Comparison of ENCODE assay signal across 8 cellular contexts in the genomic region with DNA sequence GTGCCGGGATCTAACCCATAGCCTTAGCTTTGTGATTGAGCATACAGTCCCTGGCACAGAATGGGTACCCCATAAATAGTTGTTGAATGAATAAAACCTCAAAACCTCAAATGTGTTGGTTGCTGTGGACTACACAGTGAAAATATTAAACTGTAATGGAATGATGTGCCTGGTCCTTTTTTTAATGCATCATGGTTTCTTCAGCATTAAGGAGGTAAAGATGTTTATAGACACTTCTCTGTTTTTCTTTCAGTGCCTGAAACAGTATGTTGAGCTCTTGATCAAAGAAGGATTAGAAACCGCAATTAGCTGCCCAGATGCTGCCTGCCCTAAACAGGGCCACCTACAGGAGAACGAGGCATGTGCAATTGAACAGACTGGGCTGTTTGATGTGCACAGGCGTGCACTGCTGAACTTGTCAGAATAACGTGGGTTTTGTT.
A peak's percentile ranks its signal among the peaks of the same experiment; 100 is the strongest.
DNase-seq lines count a peak whose midpoint lies in the region; ATAC-seq, FAIRE-seq and TF ChIP-seq lines count a peak whose summit lies in the region.

No MANE protein-coding gene starts in this region.

- H3K4ac ChIP-seq in mesenchymal stem cell (ENCODE audit: low read depth in 1 of 2, low read length in 2 of 2): no peak overlapping the region

- H3K18ac ChIP-seq in mesenchymal stem cell (ENCODE audit: low read depth in 1 of 2, low read length in 2 of 2): no peak overlapping the region

- H3K27ac Mint-ChIP-seq in astrocyte (ENCODE audit: unreplicated experiment): no peak overlapping the region

- H3K79me2 ChIP-seq in DND-41 (ENCODE audit: insufficient read depth, low read length) (peaks cover 45% of the 10 kb centered on the region), astrocyte (ENCODE audit: insufficient read depth, low read length) (no peaks in the 10 kb centered on the region)

- H4K91ac ChIP-seq in mesenchymal stem cell (ENCODE audit: low read length): no peak overlapping the region

- H3K27ac ChIP-seq in DND-41 (ENCODE audit: low read length) (no peak overlapping the region), astrocyte (ENCODE audit: low read depth, low read length) (peak overlapping the region; percentile 14), mesenchymal stem cell (ENCODE audit: low read length, poor library complexity, severe bottlenecking) (no peak overlapping the region)

- H3K36me3 ChIP-seq in DND-41 (ENCODE audit: insufficient read depth, low read length) (peaks cover 67% of the 10 kb centered on the region), astrocyte (ENCODE audit: insufficient read depth, low read length) (no peaks in the 10 kb centered on the region), mesenchymal stem cell (ENCODE audit: control insufficient read depth in 1 of 2, insufficient read depth in 2 of 2, low read depth in 1 of 2, low read length in 2 of 2) (peaks cover 0 to 4% of the 10 kb centered on the region in 2 experiments)

- H3K4me3 ChIP-seq in DND-41 (ENCODE audit: low read depth in 1 of 2, low read length in 2 of 2): no peak overlapping the region
- no peak overlapping the region for H3K4me3 ChIP-seq in astrocyte (ENCODE audit: insufficient read depth, low read depth, low read length)
- no peak overlapping the region for H3K4me3 ChIP-seq in mesenchymal stem cell (ENCODE audit: insufficient read depth in 1 of 2, low read depth in 1 of 2, low read length in 2 of 2)

- H3K79me1 ChIP-seq in mesenchymal stem cell (replicated peaks; ENCODE audit: low read length, poor library complexity, severe bottlenecking): no peaks in the 10 kb centered on the region

- H3K27me3 ChIP-seq in DND-41 (ENCODE audit: insufficient read depth, low read length, poor library complexity): no peaks in the 10 kb centered on the region
- no peaks in the 10 kb centered on the region for H3K27me3 ChIP-seq in astrocyte (ENCODE audit: insufficient read depth, low read length)
- H3K27me3 ChIP-seq in mesenchymal stem cell (ENCODE audit: control insufficient read depth in 1 of 2, insufficient read depth in 1 of 2, low read length in 2 of 2): no peaks in the 10 kb centered on the region

- H3K9me3 Mint-ChIP-seq in astrocyte (ENCODE audit: unreplicated experiment): no peaks in the 10 kb centered on the region

- H2AK5ac ChIP-seq in mesenchymal stem cell (ENCODE audit: low read length, severe bottlenecking): no peak overlapping the region

- H3K9ac ChIP-seq in DND-41 (ENCODE audit: low read depth, low read length) (no peak overlapping the region), astrocyte (ENCODE audit: low read length) (peak overlapping the region; percentile 26), mesenchymal stem cell (ENCODE audit: low read length) (peak overlapping the region; percentile 57)

- DNase-seq in DND-41: peak; percentile 43
- DNase-seq in NCI-H82 treated with DMSO at 0.1 percent for 48 hours (lab: John Stamatoyannopoulos, UW; ENCODE audit: unreplicated experiment): peak; percentile 88
- DNase-seq in astrocyte (ENCODE audit: low read depth): peak; percentile 75
- peak; percentile 52 for DNase-seq in mesenchymal stem cell
- no peak for DNase-seq in NCI-H1105 treated with DMSO at 0.1 percent for 48 hours (lab: John Stamatoyannopoulos, UW)
- no peak for DNase-seq in NCI-H2227 treated with DMSO at 0.1 percent for 48 hours (lab: John Stamatoyannopoulos, UW)

- no peak overlapping the region for H3K4me3 Mint-ChIP-seq in astrocyte (ENCODE audit: unreplicated experiment)

- no peaks in the 10 kb centered on the region for H3K27me3 Mint-ChIP-seq in astrocyte (ENCODE audit: low read depth, unreplicated experiment)

- H2AFZ ChIP-seq in DND-41 (ENCODE audit: low read depth, low read length) (no peak overlapping the region), astrocyte (ENCODE audit: low read depth, low read length) (no peak overlapping the region), mesenchymal stem cell (ENCODE audit: low read depth, low read length) (no peak overlapping the region)

- peaks cover 37% of the 10 kb centered on the region for H3K4me1 Mint-ChIP-seq in astrocyte (ENCODE audit: low read depth, unreplicated experiment)

- no peaks in the 10 kb centered on the region for H3K9me3 ChIP-seq in DND-41 (ENCODE audit: insufficient read depth, low read length, severe bottlenecking)
- H3K9me3 ChIP-seq in astrocyte (ENCODE audit: insufficient read depth, low read depth, low read length): no peaks in the 10 kb centered on the region
- no peaks in the 10 kb centered on the region for H3K9me3 ChIP-seq in mesenchymal stem cell (ENCODE audit: control insufficient read depth, low read length)

- no peak overlapping the region for H3K23ac ChIP-seq in mesenchymal stem cell (ENCODE audit: low read length in 2 of 2)

- H4K20me1 ChIP-seq in DND-41 (ENCODE audit: insufficient read depth, low read length) (peaks cover 33% of the 10 kb centered on the region), astrocyte (ENCODE audit: insufficient read depth, low read length) (no peaks in the 10 kb centered on the region)

- H3K14ac ChIP-seq in mesenchymal stem cell (ENCODE audit: low read length in 2 of 2): no peak overlapping the region

- no peak for FAIRE-seq in astrocyte (lab: Jason Lieb, UNC)

- peaks cover under 1% of the 10 kb centered on the region for H3K36me3 Mint-ChIP-seq in astrocyte (ENCODE audit: low read depth, unreplicated experiment)

- peak; percentile 62 for TF ChIP-seq CTCF in DND-41 (IDR thresholded peaks at IDR 0.05; ENCODE audit: borderline replicate concordance, extremely low read depth, low read length, poor library complexity, severe bottlenecking)
- peak; percentile 55 for TF ChIP-seq CTCF in astrocyte (IDR thresholded peaks at IDR 0.05; ENCODE audit: insufficient read depth, low read depth, low read length)

- no peak overlapping the region for H3K4me2 ChIP-seq in DND-41 (ENCODE audit: insufficient read depth, low read length)
- peak overlapping the region; percentile 23 for H3K4me2 ChIP-seq in astrocyte (ENCODE audit: low read length)
- H3K4me2 ChIP-seq in mesenchymal stem cell (ENCODE audit: low read length, poor library complexity, severe bottlenecking): no peak overlapping the region

- H4K8ac ChIP-seq in mesenchymal stem cell (ENCODE audit: low read length): no peak overlapping the region

- H3K4me1 ChIP-seq in DND-41 (ENCODE audit: insufficient read depth, low read length) (no peaks in the 10 kb centered on the region), astrocyte (ENCODE audit: insufficient read depth, low read length) (peaks cover 51% of the 10 kb centered on the region), mesenchymal stem cell (ENCODE audit: control insufficient read depth, insufficient read depth, low read depth, low read length) (no peaks in the 10 kb centered on the region)

- no peak overlapping the region for H2BK5ac ChIP-seq in mesenchymal stem cell (ENCODE audit: low read depth, low read length, poor library complexity, severe bottlenecking)

- H2BK15ac ChIP-seq in mesenchymal stem cell (ENCODE audit: low read depth, poor library complexity, severe bottlenecking): no peak overlapping the region

- ATAC-seq in DND-41 (ENCODE audit: insufficient read depth, low read depth) (peak; percentile 81), GM21526 (IDR thresholded peaks at IDR 0.05; ENCODE audit: low FRiP score, unreplicated experiment) (peak; percentile 70), GM18502 (IDR thresholded peaks at IDR 0.05; ENCODE audit: poor library complexity, unreplicated experiment) (no peak)

- H2BK12ac ChIP-seq in mesenchymal stem cell (ENCODE audit: low read length in 2 of 2): no peak overlapping the region

- WGBS in mesenchymal stem cell: 78% methylated on average over 5 of the region's 5 CpGs

- no peak overlapping the region for H2BK120ac ChIP-seq in mesenchymal stem cell (ENCODE audit: low read depth, low read length)

Comparison
In these comparisons a context has a peak if more than half of its experiments do, and no peak if none do; other contexts are left out.
1. DNase-seq: peak in DND-41 (single experiment), NCI-H82 treated with DMSO at 0.1 percent for 48 hours (single experiment), astrocyte (single experiment) and mesenchymal stem cell (single experiment); none in NCI-H1105 treated with DMSO at 0.1 percent for 48 hours (single experiment) and NCI-H2227 treated with DMSO at 0.1 percent for 48 hours (single experiment).